12 cellular contexts compared by ENCODE assay signal in genomic region chr11:117239295-117239694, GRCh38.
DNase-seq lines count a peak whose midpoint lies in the region; ATAC-seq lines count a peak whose summit lies in the region.
"Had no signal": no experiment of that assay in that cellular context is flagged by ENCODE, and none has a peak within 500 bp of the region (broad histone marks: within the 10 kb centered on the region; RNA-seq: fewer than 3 reads in every experiment).

No MANE protein-coding gene starts in this region.

- in situ Hi-C loops in ACHN (cut with HindIII; ENCODE audit: low pct_ligation_motif_present, low pct_unique_long_range_greater_than_20kb, low sequenced_read_pairs), result no loop called here

- peak; percentile 42 for DNase-seq in ACHN
- DNase-seq in HPDE6-E6E7 (ENCODE audit: extremely low spot score), result peak; percentile 79
- peak; percentile 98 for DNase-seq in amniotic epithelial cell (ENCODE audit: low read depth)
- DNase-seq in hepatic stellate cell (ENCODE audit: low spot score), result peak; percentile 93
- no peak for DNase-seq in NOMO-1 treated with DMSO at 0.1 percent for 48 hours (lab: John Stamatoyannopoulos, UW; ENCODE audit: unreplicated experiment)
- DNase-seq: activated T-cell treated with anti-CD3 and anti-CD28 coated beads, Interleukin-2, amount 50 U/mL, for 4 hours; pancreas; upper lobe of right lung had no signal

- ATAC-seq in HG03045 (IDR thresholded peaks at IDR 0.05; ENCODE audit: unreplicated experiment), result no peak
- no peak for ATAC-seq in HG03378 (IDR thresholded peaks at IDR 0.05; ENCODE audit: unreplicated experiment)
- ATAC-seq in GM18858 (IDR thresholded peaks at IDR 0.05; ENCODE audit: unreplicated experiment), result no peak
- ATAC-seq: activated T-cell treated with anti-CD3 and anti-CD28 coated beads, Interleukin-2, amount 50 U/mL, for 4 hours; GM12878; pancreas; upper lobe of right lung had no signal
